23 cellular contexts compared by ENCODE assay signal in genomic region chr1:47590523-47591225, GRCh38.
DNase-seq lines count a peak whose midpoint lies in the region; ATAC-seq and TF ChIP-seq lines count a peak whose summit lies in the region.
"Had no signal": no experiment of that assay in that cellular context is flagged by ENCODE, and none has a peak within 500 bp of the region (broad histone marks: within the 10 kb centered on the region; RNA-seq: fewer than 3 reads in every experiment).

No MANE protein-coding gene starts in this region.

- peaks cover under 1% of the 10 kb centered on the region for H3K4me1 Mint-ChIP-seq in activated CD8-positive, alpha-beta T cell treated with anti-CD3 and anti-CD28 coated beads, Interleukin-2, amount 10 ng/mL, durations not matched to agents 7 days and 5 days (ENCODE audit: low read depth)
- H3K4me1 Mint-ChIP-seq in activated CD8-positive, alpha-beta T cell treated with anti-CD3 and anti-CD28 coated beads for 36 hours (ENCODE audit: low read depth) = no peaks in the 10 kb centered on the region

- H3K27me3 ChIP-seq in Peyer's patch = peaks cover 0 to 9% of the 10 kb centered on the region in 2 donors

- H3K4me3 Mint-ChIP-seq in activated CD8-positive, alpha-beta T cell treated with anti-CD3 and anti-CD28 coated beads, Interleukin-2, amount 10 ng/mL, durations not matched to agents 7 days and 5 days = no peak overlapping the region
- H3K4me3 Mint-ChIP-seq in activated CD8-positive, alpha-beta T cell treated with anti-CD3 and anti-CD28 coated beads for 36 hours = no peak overlapping the region
- H3K4me3 Mint-ChIP-seq: CD14-positive monocyte had no signal

- H3K27ac Mint-ChIP-seq in activated CD8-positive, alpha-beta T cell treated with anti-CD3 and anti-CD28 coated beads, Interleukin-2, amount 10 ng/mL, durations not matched to agents 7 days and 5 days = no peak overlapping the region
- H3K27ac Mint-ChIP-seq in activated CD8-positive, alpha-beta T cell treated with anti-CD3 and anti-CD28 coated beads for 36 hours = no peak overlapping the region
- H3K27ac Mint-ChIP-seq: CD14-positive monocyte had no signal

- no peaks in the 10 kb centered on the region for H3K36me3 ChIP-seq in Peyer's patch

- no peak overlapping the region for H3K27ac ChIP-seq in Peyer's patch
- H3K27ac ChIP-seq: GM23248, PC-9, RWPE1 had no signal

- CTCF ChIA-PET in activated CD8-positive, alpha-beta T cell treated with anti-CD3 and anti-CD28 coated beads, Interleukin-2, amount 10 ng/mL, durations not matched to agents 7 days and 5 days (lab: Charles Lee) = no interaction called here
- CTCF ChIA-PET in activated CD8-positive, alpha-beta T cell treated with anti-CD3 and anti-CD28 coated beads for 36 hours (lab: Charles Lee) = no interaction called here

- H3K4me1 ChIP-seq in Peyer's patch = peaks cover 0 to 7% (median 0%) of the 10 kb centered on the region in 4 donors

- H3K9me3 Mint-ChIP-seq in activated CD8-positive, alpha-beta T cell treated with anti-CD3 and anti-CD28 coated beads, Interleukin-2, amount 10 ng/mL, durations not matched to agents 7 days and 5 days (ENCODE audit: insufficient read depth) = no peaks in the 10 kb centered on the region
- H3K9me3 Mint-ChIP-seq in activated CD8-positive, alpha-beta T cell treated with anti-CD3 and anti-CD28 coated beads for 36 hours = no peaks in the 10 kb centered on the region

- TF ChIP-seq CTCF in activated CD8-positive, alpha-beta T cell treated with anti-CD3 and anti-CD28 coated beads for 36 hours (IDR thresholded peaks at IDR 0.05) = no peak
- TF ChIP-seq CTCF in Peyer's patch (IDR thresholded peaks at IDR 0.05) = no peak

- TF ChIP-seq POLR2A in Peyer's patch (IDR thresholded peaks at IDR 0.05) = no peak

- H3K27me3 Mint-ChIP-seq in activated CD8-positive, alpha-beta T cell treated with anti-CD3 and anti-CD28 coated beads, Interleukin-2, amount 10 ng/mL, durations not matched to agents 7 days and 5 days (ENCODE audit: low read depth) = peaks cover 16% of the 10 kb centered on the region
- H3K27me3 Mint-ChIP-seq in activated CD8-positive, alpha-beta T cell treated with anti-CD3 and anti-CD28 coated beads for 36 hours = peaks cover 24% of the 10 kb centered on the region

- ATAC-seq in activated CD8-positive, alpha-beta T cell treated with anti-CD3 and anti-CD28 coated beads, Interleukin-2, amount 10 ng/mL, durations not matched to agents 7 days and 5 days = no peak
- ATAC-seq in activated CD8-positive, alpha-beta T cell treated with anti-CD3 and anti-CD28 coated beads for 36 hours = no peak
- no peak for ATAC-seq in HG03095 (IDR thresholded peaks at IDR 0.05; ENCODE audit: unreplicated experiment)
- ATAC-seq in GM19397 (IDR thresholded peaks at IDR 0.05; ENCODE audit: unreplicated experiment) = no peak
- ATAC-seq: SK-N-SH treated with all-trans-retinoic acid at 6 μM for 48 hours had no signal

- POLR2A ChIA-PET in activated CD8-positive, alpha-beta T cell treated with anti-CD3 and anti-CD28 coated beads, Interleukin-2, amount 10 ng/mL, durations not matched to agents 7 days and 5 days (lab: Charles Lee) = interaction anchor here (1.1 kb wide), 1 partner anchor 23 kb away, joined by 3 read pairs; no protein-coding TSS in a partner anchor
- POLR2A ChIA-PET in activated CD8-positive, alpha-beta T cell treated with anti-CD3 and anti-CD28 coated beads for 36 hours (lab: Charles Lee) = interaction anchor here (0.6 kb wide), 1 partner anchor 46 kb away, joined by 3 read pairs; no protein-coding TSS in a partner anchor

- intact Hi-C loops in activated CD8-positive, alpha-beta T cell treated with anti-CD3 and anti-CD28 coated beads for 36 hours (cut with micrococcal nuclease) = no loop called here

- DNase-seq in activated CD8-positive, alpha-beta T cell treated with anti-CD3 and anti-CD28 coated beads, Interleukin-2, amount 10 ng/mL, durations not matched to agents 7 days and 5 days = peak; percentile 11
- DNase-seq in activated CD8-positive, alpha-beta T cell treated with anti-CD3 and anti-CD28 coated beads for 36 hours = no peak
- DNase-seq in Peyer's patch = peak in 2 of 3 donors; percentile 18 to 34
- peak; percentile 54 for DNase-seq in islet precursor cell
- no peak for DNase-seq in SIG-M5 treated with dmso at 0.1 percent for 504 hours (lab: John Stamatoyannopoulos, UW; ENCODE audit: unreplicated experiment)
- DNase-seq: AML-193, GDM1, GM23248, HCEC 1CT, Karpas-422, MV-4-11, NCI-H1105 treated with DMSO at 0.1 percent for 48 hours, NCI-H2029 treated with DMSO at 0.1 percent for 48 hours, NCI-H226, NCI-H510A treated with DMSO at 0.1 percent for 48 hours, NCI-H748 treated with DMSO at 0.1 percent for 48 hours, PC-9, SHP77 treated with DMSO at 0.1 percent for 48 hours had no signal

- no peak overlapping the region for H3K4me3 ChIP-seq in Peyer's patch
- H3K4me3 ChIP-seq: GM23248, PC-9 had no signal

- H3K36me3 Mint-ChIP-seq in activated CD8-positive, alpha-beta T cell treated with anti-CD3 and anti-CD28 coated beads, Interleukin-2, amount 10 ng/mL, durations not matched to agents 7 days and 5 days (ENCODE audit: low read depth) = no peaks in the 10 kb centered on the region
- H3K36me3 Mint-ChIP-seq in activated CD8-positive, alpha-beta T cell treated with anti-CD3 and anti-CD28 coated beads for 36 hours (ENCODE audit: low read depth) = no peaks in the 10 kb centered on the region
- H3K36me3 Mint-ChIP-seq: CD14-positive monocyte had no signal

- no peaks in the 10 kb centered on the region for H3K9me3 ChIP-seq in Peyer's patch

Comparison
In these comparisons a context has a peak if more than half of its experiments do, and no peak if none do; other contexts are left out.
1. DNase-seq: peak in activated CD8-positive, alpha-beta T cell treated with anti-CD3 and anti-CD28 coated beads, Interleukin-2, amount 10 ng/mL, durations not matched to agents 7 days and 5 days (single experiment), Peyer's patch (2 of 3) and islet precursor cell (single experiment); none in activated CD8-positive, alpha-beta T cell treated with anti-CD3 and anti-CD28 coated beads for 36 hours (single experiment) and SIG-M5 treated with dmso at 0.1 percent for 504 hours (single experiment).